21 cellular contexts compared by ENCODE assay signal in genomic region chr15:31294067-31294466, GRCh38.
"Had no signal": no experiment of that assay in that cellular context is flagged by ENCODE, and none has a peak within 500 bp of the region (broad histone marks: within the 10 kb centered on the region; RNA-seq: fewer than 3 reads in every experiment).

No MANE protein-coding gene starts in this region.

- DNase-seq: activated effector memory CD4-positive, alpha-beta T cell treated with Interleukin-2 at 50 U/mL for 16 hours; activated naive CD4-positive, alpha-beta T cell treated with anti-CD3 and anti-CD28 coated beads for 36 hours; activated naive CD8-positive, alpha-beta T cell treated with anti-CD3 and anti-CD28 coated beads, Interleukin-2, amount 10 ng/mL, durations not matched to agents 7 days and 5 days; activated T-cell treated with anti-CD3 and anti-CD28 coated beads, Interleukin-2, amount 50 U/mL, for 72 hours; amniotic stem cell; effector memory CD8-positive, alpha-beta T cell; hippocampal formation; kidney glomerular epithelial cell; left ventricle myocardium superior; occipital lobe; posterior cingulate gyrus; retina; stimulated activated CD4-positive, alpha-beta T cell treated with anti-CD3 and anti-CD28 coated beads, Interleukin-15, amount 100 ng/mL, for 24 hours; T-helper 9 cell; upper lobe of right lung had no signal

- H3K27ac Mint-ChIP-seq: activated naive CD4-positive, alpha-beta T cell treated with anti-CD3 and anti-CD28 coated beads for 36 hours; activated naive CD8-positive, alpha-beta T cell treated with anti-CD3 and anti-CD28 coated beads, Interleukin-2, amount 10 ng/mL, durations not matched to agents 7 days and 5 days; activated T-cell treated with anti-CD3 and anti-CD28 coated beads, Interleukin-2, amount 50 U/mL, for 72 hours; effector memory CD8-positive, alpha-beta T cell; nephron; stimulated activated memory B cell treated with anti-CD40 and anti-IgM and Interleukin-4, amounts not matched to agents 10 μg/mL and 1 μg/mL and 100 μg/mL, for 72 hours had no signal

- H3K9me3 Mint-ChIP-seq: activated naive CD4-positive, alpha-beta T cell treated with anti-CD3 and anti-CD28 coated beads for 36 hours; activated naive CD8-positive, alpha-beta T cell treated with anti-CD3 and anti-CD28 coated beads, Interleukin-2, amount 10 ng/mL, durations not matched to agents 7 days and 5 days; activated T-cell treated with anti-CD3 and anti-CD28 coated beads, Interleukin-2, amount 50 U/mL, for 72 hours; effector memory CD8-positive, alpha-beta T cell; stimulated activated memory B cell treated with anti-CD40 and anti-IgM and Interleukin-4, amounts not matched to agents 10 μg/mL and 1 μg/mL and 100 μg/mL, for 72 hours had no signal

- H3K4me3 ChIP-seq: cardiac muscle cell, sigmoid colon, smooth muscle cell, upper lobe of right lung had no signal

- H3K36me3 Mint-ChIP-seq: activated naive CD8-positive, alpha-beta T cell treated with anti-CD3 and anti-CD28 coated beads, Interleukin-2, amount 10 ng/mL, durations not matched to agents 7 days and 5 days; stimulated activated memory B cell treated with anti-CD40 and anti-IgM and Interleukin-4, amounts not matched to agents 10 μg/mL and 1 μg/mL and 100 μg/mL, for 72 hours had no signal

- H3K36me3 ChIP-seq: cardiac muscle cell, sigmoid colon, upper lobe of right lung had no signal

- ATAC-seq: activated T-cell treated with anti-CD3 and anti-CD28 coated beads, Interleukin-2, amount 50 U/mL, for 72 hours; effector memory CD8-positive, alpha-beta T cell; esophagus mucosa; left ventricle myocardium superior; stimulated activated memory B cell treated with anti-CD40 and anti-IgM and Interleukin-4, amounts not matched to agents 10 μg/mL and 1 μg/mL and 100 μg/mL, for 72 hours; upper lobe of right lung had no signal

- H3K4me3 Mint-ChIP-seq: activated naive CD4-positive, alpha-beta T cell treated with anti-CD3 and anti-CD28 coated beads for 36 hours; activated naive CD8-positive, alpha-beta T cell treated with anti-CD3 and anti-CD28 coated beads, Interleukin-2, amount 10 ng/mL, durations not matched to agents 7 days and 5 days; activated T-cell treated with anti-CD3 and anti-CD28 coated beads, Interleukin-2, amount 50 U/mL, for 72 hours; effector memory CD8-positive, alpha-beta T cell; nephron; stimulated activated memory B cell treated with anti-CD40 and anti-IgM and Interleukin-4, amounts not matched to agents 10 μg/mL and 1 μg/mL and 100 μg/mL, for 72 hours had no signal

- H3K4me1 ChIP-seq: sigmoid colon had no signal

- H3K27me3 ChIP-seq: sigmoid colon, upper lobe of right lung had no signal

- H3K27ac ChIP-seq: cardiac muscle cell, sigmoid colon, upper lobe of right lung had no signal

- H3K9me3 ChIP-seq: upper lobe of right lung had no signal
